In the genomic region with DNA sequence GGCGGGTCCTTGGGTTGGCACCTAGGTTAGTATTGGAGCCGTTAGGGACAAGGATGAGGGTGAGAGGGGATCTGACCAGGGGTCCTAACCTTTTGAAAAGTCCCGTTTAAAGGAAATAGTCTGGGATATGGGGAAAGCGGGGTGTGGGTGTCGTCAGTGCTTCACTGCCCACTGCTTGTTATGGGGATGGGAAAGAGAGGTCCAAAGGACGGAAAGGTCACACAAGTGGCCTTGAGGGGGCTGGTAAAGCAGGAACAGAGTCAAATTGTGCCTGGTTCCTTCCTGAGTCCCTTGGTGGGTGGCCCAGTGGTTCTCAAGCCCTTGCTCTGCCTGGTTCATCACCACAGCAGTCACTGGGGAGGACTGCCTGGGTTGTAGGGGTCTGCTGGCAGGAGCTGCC, we compare ENCODE assay signal across 1 cellular context.
TF ChIP-seq lines count a peak whose summit lies in the region.

No MANE protein-coding gene starts in this region.

TF ChIP-seq in A549, 52 proteins besides CTCF, POLR2A, EP300 and RAD21:
- TF ChIP-seq ZFP36 (IDR thresholded peaks at IDR 0.05; ENCODE audit: borderline replicate concordance, partially characterized antibody), result no peak
- no peak for TF ChIP-seq JUNB (IDR thresholded peaks at IDR 0.05)
- TF ChIP-seq EHMT2 (IDR thresholded peaks at IDR 0.05; ENCODE audit: low read depth), result no peak
- TF ChIP-seq HDAC2 (IDR thresholded peaks at IDR 0.05), result no peak
- TF ChIP-seq MAFK (IDR thresholded peaks at IDR 0.05; ENCODE audit: partially characterized antibody), result no peak
- no peak for TF ChIP-seq NPAS2 (CRISPR knock-in tag; IDR thresholded peaks at IDR 0.05; ENCODE audit: borderline replicate concordance)
- no peak for TF ChIP-seq CEBPB (IDR thresholded peaks at IDR 0.05)
